In genomic region chr10:46019541-46020343, GRCh38 we compare ENCODE assay signal across 10 cellular contexts. TPM values are rescaled to one million over a fixed set of nuclear protein-coding genes. Genes with fewer than 3 reads are reported as not detected.
A peak's percentile ranks its signal among the peaks of the same experiment; 100 is the strongest.
DNase-seq lines count a peak whose midpoint lies in the region; ATAC-seq, FAIRE-seq and TF ChIP-seq lines count a peak whose summit lies in the region.
"Had no signal": no experiment of that assay in that cellular context is flagged by ENCODE, and none has a peak within 500 bp of the region (broad histone marks: within the 10 kb centered on the region; RNA-seq: fewer than 3 reads in every experiment).

No MANE protein-coding gene starts in this region.

- FAIRE-seq in GM19239 (lab: Jason Lieb, UNC) = no peak
- FAIRE-seq: RCC 7860 had no signal

- H3K79me1 ChIP-seq in trophoblast cell (ENCODE audit: low read length) = peaks cover 2% of the 10 kb centered on the region

- H3K23ac ChIP-seq in trophoblast cell (ENCODE audit: low read length) = no peak overlapping the region

- no peak for ATAC-seq in Panc1
- no peak for ATAC-seq in HG02973 (IDR thresholded peaks at IDR 0.05; ENCODE audit: unreplicated experiment)

- POLR2A ChIA-PET in Panc1 (lab: Charles Lee) = no interaction called here

- H2BK12ac ChIP-seq in trophoblast cell (ENCODE audit: low read length) = no peak overlapping the region

- peak overlapping the region; percentile 51 for H3K4ac ChIP-seq in trophoblast cell (ENCODE audit: low read depth, low read length)

- no peak overlapping the region for H3K4me2 ChIP-seq in trophoblast cell (ENCODE audit: low read length)

- no peak overlapping the region for H4K12ac ChIP-seq in trophoblast cell (ENCODE audit: low read depth, low read length)

- H2BK5ac ChIP-seq in trophoblast cell (ENCODE audit: low read depth, low read length, poor library complexity) = no peak overlapping the region

- H3K79me2 ChIP-seq in trophoblast cell (ENCODE audit: control insufficient read depth, insufficient read depth, low read length, poor library complexity) = peaks cover 12% of the 10 kb centered on the region

- CTCF ChIA-PET in Panc1 (lab: Charles Lee) = no interaction called here

- WGBS in trophoblast cell (ENCODE audit: extremely low coverage, insufficient coverage, insufficient read length) = no CpG with 5 or more reads among the region's 7 CpGs

- H3K9me3 ChIP-seq in Panc1 (ENCODE audit: control insufficient read depth, insufficient read depth, low read depth, low read length) = no peaks in the 10 kb centered on the region
- H3K9me3 ChIP-seq in trophoblast cell (ENCODE audit: insufficient read depth, low read depth, low read length) = no peaks in the 10 kb centered on the region

- no peak overlapping the region for H3K9ac ChIP-seq in trophoblast cell (ENCODE audit: low read length)

- peaks cover 45% of the 10 kb centered on the region for H3K4me1 ChIP-seq in Panc1 (ENCODE audit: control insufficient read depth, insufficient read depth, low read length)
- peaks cover 0 to 3% of the 10 kb centered on the region in 2 experiments for H3K4me1 ChIP-seq in trophoblast cell (ENCODE audit: control insufficient read depth in 1 of 2, insufficient read depth in 2 of 2, low read length in 2 of 2)

- no peak overlapping the region for H3K18ac ChIP-seq in trophoblast cell (ENCODE audit: low read length)

- no peaks in the 10 kb centered on the region for H3K27me3 ChIP-seq in Panc1 (ENCODE audit: control insufficient read depth, insufficient read depth, low read length)
- no peaks in the 10 kb centered on the region for H3K27me3 ChIP-seq in trophoblast cell (ENCODE audit: insufficient read depth, low read length)

- H3K36me3 ChIP-seq in Panc1 (ENCODE audit: control insufficient read depth, insufficient read depth, low read length) (peaks cover 7% of the 10 kb centered on the region; the same call in 1 of the 2 replicates), trophoblast cell (ENCODE audit: control insufficient read depth in 1 of 2, insufficient read depth in 2 of 2, low read length in 2 of 2) (peaks cover 8 to 14% of the 10 kb centered on the region in 2 experiments)

- H3K4me3 ChIP-seq in Panc1 (ENCODE audit: low read depth in 2 of 2, low read length in 2 of 2) (no peak overlapping the region), fibroblast of pulmonary artery (replicated peaks; ENCODE audit: low read depth, low read length) (no peak overlapping the region), trophoblast cell (ENCODE audit: low read depth, low read length) (no peak overlapping the region)

- DNase-seq in G401 (ENCODE audit: low spot score) (peak; percentile 19), Panc1 (ENCODE audit: low read depth, low spot score) (no peak), fibroblast of pulmonary artery (ENCODE audit: low read depth) (peak; percentile 26), trophoblast cell (peak; percentile 37 to 67), kidney glomerular epithelial cell (lab: John Stamatoyannopoulos, UW) (no peak), GM19238 (ENCODE audit: insufficient read length, low spot score) (no peak), GM19239 (ENCODE audit: insufficient read length, low spot score) (no peak)

- H3K27ac ChIP-seq in Panc1 (ENCODE audit: low read length) (0 out of 2 replicates have a peak overlapping the region, but pooled peaks have one; percentile 15), trophoblast cell (ENCODE audit: low read depth, low read length) (no peak overlapping the region)

- in situ Hi-C loops in G401 (cut with HindIII; ENCODE audit: low sequenced_read_pairs) = no loop called here
- in situ Hi-C loops in Panc1 (cut with HindIII; ENCODE audit: low pct_unique_long_range_greater_than_20kb, low sequenced_read_pairs) = no loop called here

- H2AK5ac ChIP-seq in trophoblast cell (ENCODE audit: low read length) = no peak overlapping the region

- H2BK120ac ChIP-seq in trophoblast cell (ENCODE audit: insufficient read depth, low read length, poor library complexity) = no peak overlapping the region

- H2AFZ ChIP-seq in trophoblast cell (ENCODE audit: insufficient read depth, low read length, poor library complexity) = no peak overlapping the region

- no peak overlapping the region for H4K91ac ChIP-seq in trophoblast cell (ENCODE audit: low read depth, low read length)

- intact Hi-C loops in Panc1 (cut with micrococcal nuclease; ENCODE audit: unreplicated experiment) = no loop called here

- BruUV-seq in Panc1 (replicated peaks; lab: Mats Ljungman, UMichigan) = no TSS peak

- no peak overlapping the region for H4K8ac ChIP-seq in trophoblast cell (ENCODE audit: low read depth, low read length)

- no peak overlapping the region for H3K14ac ChIP-seq in trophoblast cell (ENCODE audit: low read length)

- TF ChIP-seq CTCF in Panc1 (IDR thresholded peaks at IDR 0.05) (no peak), fibroblast of pulmonary artery (IDR thresholded peaks at IDR 0.05; ENCODE audit: low read length, missing control alignments) (no peak)

RNA-seq across cellular contexts. Expression of gene NCOA4, which starts 10.7 kb away (rescaled TPM):
- total RNA-seq in G401 (2014; rRNA removed; shearing (Covaris generic)) = 75.4 and 105 TPM in 2 replicates
- 119 TPM for total RNA-seq in Panc1 (2021; ENCODE audit: unreplicated experiment)
- polyA plus RNA-seq in Panc1 (2012; ENCODE audit: insufficient read length) = 57.3 TPM
- polyA plus RNA-seq in trophoblast cell (2013) = 187 and 194 TPM in 2 replicates

RNA-seq across cellular contexts. Expression of gene MSMB, which starts 26.3 kb away (rescaled TPM):
- not detected in 2 replicates for total RNA-seq in G401 (2014; rRNA removed; shearing (Covaris generic))
- total RNA-seq in Panc1 (2021; ENCODE audit: unreplicated experiment) = not detected
- not detected for polyA plus RNA-seq in Panc1 (2012; ENCODE audit: insufficient read length)
- polyA plus RNA-seq in trophoblast cell (2013) = 0.64 and 1.1 TPM in 2 replicates
- total RNA-seq: lung microvascular endothelial cell had no signal

RNA-seq across cellular contexts. Expression of gene TIMM23, which starts 47.5 kb away (rescaled TPM):
- total RNA-seq in G401 (2014; rRNA removed; shearing (Covaris generic)) = 178 and 222 TPM in 2 replicates
- 103 TPM for total RNA-seq in Panc1 (2021; ENCODE audit: unreplicated experiment)
- polyA plus RNA-seq in Panc1 (2012; ENCODE audit: insufficient read length) = 85.8 TPM
- polyA plus RNA-seq in trophoblast cell (2013) = 84.3 TPM in 2 replicates

Comparison
In these comparisons a context has a peak if more than half of its experiments do, and no peak if none do; other contexts are left out.
1. DNase-seq: peak in G401 (single experiment), fibroblast of pulmonary artery (single experiment) and trophoblast cell (2 of 2); none in Panc1 (single experiment), kidney glomerular epithelial cell (single experiment), GM19238 (single experiment) and GM19239 (single experiment).